ENCODE assay signal across 15 cellular contexts in genomic region chr3:126056681-126057546, GRCh38. TPM values are rescaled to one million over a fixed set of nuclear protein-coding genes. Genes with fewer than 3 reads are reported as not detected.
DNase-seq lines count a peak whose midpoint lies in the region; ATAC-seq, FAIRE-seq and TF ChIP-seq lines count a peak whose summit lies in the region.
"Had no signal": no experiment of that assay in that cellular context is flagged by ENCODE, and none has a peak within 500 bp of the region (broad histone marks: within the 10 kb centered on the region; RNA-seq: fewer than 3 reads in every experiment).

No MANE protein-coding gene starts in this region.

- no peaks in the 10 kb centered on the region for H3K9me3 Mint-ChIP-seq in GM23338
- H3K9me3 Mint-ChIP-seq: CD8-positive, alpha-beta T cell; dendritic cell treated with granulocyte-macrophage colony-stimulating factor and Interleukin-4, amounts not matched to agents 40 ng/mL and 50 ng/mL, for 4 days; stimulated activated naive CD8-positive, alpha-beta T cell treated with anti-CD3 and anti-CD28 coated beads, Interleukin-15, Interleukin-2, amounts not matched to agents 100 ng/mL and 50 ng/mL, for 24 hours had no signal

- H3K9ac ChIP-seq in K562 (ENCODE audit: insufficient read depth in 1 of 2, low read depth in 2 of 2, low read length in 2 of 2) (peak overlapping the region; percentile 34 to 61; a peak in 3 of 4 replicates), keratinocyte (ENCODE audit: control insufficient read depth, extremely low read depth, insufficient read depth, low read length) (peak overlapping the region; percentile 48), skeletal muscle satellite cell (ENCODE audit: low read depth, low read length) (peak overlapping the region; percentile 41)

- H3F3A ChIP-seq in GM23338 (replicated peaks; ENCODE audit: low read depth) = no peaks in the 10 kb centered on the region

- H3K4me2 ChIP-seq in K562 (ENCODE audit: insufficient read depth, low read length) = no peak overlapping the region; the same call in 1 of the 2 replicates
- peak overlapping the region; percentile 62 for H3K4me2 ChIP-seq in keratinocyte (ENCODE audit: control insufficient read depth, extremely low read depth, insufficient read depth, low read depth, low read length)
- peak overlapping the region; percentile 26 for H3K4me2 ChIP-seq in skeletal muscle satellite cell (ENCODE audit: low read length)
- H3K4me2 ChIP-seq in GM23338 = no peak overlapping the region

- no TSS peak for BruUV-seq in K562 (replicated peaks; lab: Mats Ljungman, UMichigan)

- ATAC-seq in K562 (peak; percentile 84), GM23338 (no peak)
- ATAC-seq: activated CD4-positive, CD25-positive, alpha-beta regulatory T cell treated with anti-CD3 and anti-CD28 coated beads, Interleukin-2, amount 50 U/mL, for 24 hours; CD8-positive, alpha-beta T cell had no signal

- H3K4me1 Mint-ChIP-seq in GM23338 = peaks cover 7% of the 10 kb centered on the region

- in situ Hi-C loops in K562 (cut with MboI) = no loop called here

- H4K20me1 ChIP-seq in K562 (replicated peaks; ENCODE audit: control insufficient read depth, insufficient read depth, low read length) (no peaks in the 10 kb centered on the region), keratinocyte (ENCODE audit: control insufficient read depth, extremely low read depth, insufficient read depth, low read length) (no peaks in the 10 kb centered on the region), GM23338 (replicated peaks; ENCODE audit: insufficient read depth) (no peaks in the 10 kb centered on the region)

- FAIRE-seq in K562 (lab: Jason Lieb, UNC) (no peak), keratinocyte (lab: Jason Lieb, UNC) (peak; percentile 23)
- FAIRE-seq: GM12891 had no signal

- dilution Hi-C loops in keratinocyte (cut with MboI; ENCODE audit: extremely low pct_ligation_motif_present, low sequenced_read_pairs) = no loop called here

- H3K36me3 ChIP-seq in K562 (ENCODE audit: control insufficient read depth, insufficient read depth, low read length) (no peaks in the 10 kb centered on the region), keratinocyte (ENCODE audit: control insufficient read depth in 2 of 2, extremely low read depth in 1 of 2, insufficient read depth in 2 of 2, low read length in 2 of 2) (no peaks in the 10 kb centered on the region), skeletal muscle satellite cell (ENCODE audit: insufficient read depth, low read length) (no peaks in the 10 kb centered on the region), GM23338 (ENCODE audit: insufficient read depth) (no peaks in the 10 kb centered on the region)

- no peak overlapping the region for H3K27ac Mint-ChIP-seq in GM23338
- H3K27ac Mint-ChIP-seq: CD8-positive, alpha-beta T cell; dendritic cell treated with granulocyte-macrophage colony-stimulating factor and Interleukin-4, amounts not matched to agents 40 ng/mL and 50 ng/mL, for 4 days; stimulated activated naive CD8-positive, alpha-beta T cell treated with anti-CD3 and anti-CD28 coated beads, Interleukin-15, Interleukin-2, amounts not matched to agents 100 ng/mL and 50 ng/mL, for 24 hours had no signal

- CTCF ChIA-PET in K562 (lab: Yijun Ruan, JAX; ENCODE audit: low intra/inter-chr PET ratio) = no interaction called here

- H3K27me3 ChIP-seq in K562 (ENCODE audit: control insufficient read depth in 2 of 2, insufficient read depth in 2 of 2, low read length in 2 of 2) (no peaks in the 10 kb centered on the region), keratinocyte (ENCODE audit: control insufficient read depth, extremely low read depth, insufficient read depth, low read length) (no peaks in the 10 kb centered on the region), skeletal muscle satellite cell (ENCODE audit: control insufficient read depth, insufficient read depth, low read length) (no peaks in the 10 kb centered on the region), GM23338 (ENCODE audit: insufficient read depth) (no peaks in the 10 kb centered on the region)

- intact Hi-C loops in K562 (cut with micrococcal nuclease) = no loop called here

- TF ChIP-seq CTCF in K562 (IDR thresholded peaks at IDR 0.05 in 2 of 3, conservative IDR thresholded peaks at IDR 0.05 in 1 of 3; ENCODE audit: insufficient read depth in 2 of 3, low read depth in 1 of 3, low read length in 3 of 3) (no peak), keratinocyte (optimal IDR thresholded peaks at IDR 0.05 in 1 of 3, IDR thresholded peaks at IDR 0.05 in 1 of 3, conservative IDR thresholded peaks at IDR 0.05 in 1 of 3; ENCODE audit: extremely low read depth in 1 of 3, insufficient read depth in 2 of 3, low read length in 3 of 3) (no peak), GM23338 (conservative IDR thresholded peaks at IDR 0.05; ENCODE audit: low read depth in 2 of 2) (no peak)

- no peak overlapping the region for H3K4me3 Mint-ChIP-seq in GM23338
- H3K4me3 Mint-ChIP-seq: CD8-positive, alpha-beta T cell; dendritic cell treated with granulocyte-macrophage colony-stimulating factor and Interleukin-4, amounts not matched to agents 40 ng/mL and 50 ng/mL, for 4 days; stimulated activated naive CD8-positive, alpha-beta T cell treated with anti-CD3 and anti-CD28 coated beads, Interleukin-15, Interleukin-2, amounts not matched to agents 100 ng/mL and 50 ng/mL, for 24 hours had no signal

- POLR2A ChIA-PET in K562 (lab: Yijun Ruan, JAX) = interaction anchor here (0.6 to 1.1 kb wide), 2 partner anchors 23 to 449 kb away, joined by 3 read pairs; no protein-coding TSS in a partner anchor

- no peaks in the 10 kb centered on the region for H3K9me3 ChIP-seq in K562 (replicated peaks; ENCODE audit: control insufficient read depth, insufficient read depth, low read depth, low read length)
- H3K9me3 ChIP-seq in keratinocyte (ENCODE audit: control insufficient read depth, low read depth, low read length) = no peaks in the 10 kb centered on the region
- H3K9me3 ChIP-seq in skeletal muscle satellite cell (replicated peaks; ENCODE audit: low read length) = no peaks in the 10 kb centered on the region

- H3K9me2 ChIP-seq in GM23338 (ENCODE audit: insufficient read depth) = no peaks in the 10 kb centered on the region

- no peaks in the 10 kb centered on the region; the same call in 2 of the 3 replicates for H3K36me3 Mint-ChIP-seq in GM23338 (ENCODE audit: low read depth)

- H3K9me1 ChIP-seq in K562 (ENCODE audit: control insufficient read depth, insufficient read depth, low read length) (no peaks in the 10 kb centered on the region), keratinocyte (ENCODE audit: control insufficient read depth, extremely low read depth, insufficient read depth, low read length) (no peaks in the 10 kb centered on the region)

- peak; percentile 46 for DNase-seq in HPDE6-E6E7 (ENCODE audit: extremely low spot score)
- peak in 3 of 4 experiments; percentile 14 to 27 (median 17) for DNase-seq in K562 (ENCODE audit: extremely low read depth in 1 of 4, low spot score in 3 of 4)
- no peak for DNase-seq in keratinocyte (ENCODE audit: low read depth, low spot score)
- DNase-seq in NOMO-1 treated with dmso at 0.1 percent for 144 hours (lab: John Stamatoyannopoulos, UW; ENCODE audit: unreplicated experiment) = no peak
- DNase-seq in Ammon's horn (ENCODE audit: low spot score) = no peak
- no peak for DNase-seq in GM23338 (ENCODE audit: low spot score)
- no peak for DNase-seq in NCI-H2196 treated with DMSO at 0.1 percent for 48 hours (lab: John Stamatoyannopoulos, UW; ENCODE audit: unreplicated experiment)
- DNase-seq: activated gamma-delta T cell; CD8-positive, alpha-beta T cell; hippocampal formation had no signal

- H2AFZ ChIP-seq in K562 (ENCODE audit: low read depth, low read length) = peak overlapping the region; percentile 76; the same call in 1 of the 2 replicates
- H2AFZ ChIP-seq in keratinocyte (ENCODE audit: control insufficient read depth, low read length) = peak overlapping the region; percentile 58
- H2AFZ ChIP-seq in GM23338 = no peak overlapping the region

- H3K27ac ChIP-seq in K562 (ENCODE audit: extremely low read depth, low read depth, low read length) (peak overlapping the region; percentile 56; the same call in 2 of the 3 replicates), keratinocyte (ENCODE audit: control insufficient read depth, insufficient read depth, low read length) (peak overlapping the region; percentile 74), GM23338 (ENCODE audit: low read depth) (no peak overlapping the region)

- TF ChIP-seq EP300 in K562 (IDR thresholded peaks at IDR 0.05; ENCODE audit: low read length) = no peak

- no peaks in the 10 kb centered on the region for H3K79me2 ChIP-seq in K562 (ENCODE audit: control insufficient read depth, insufficient read depth, low read length)
- no peaks in the 10 kb centered on the region for H3K79me2 ChIP-seq in keratinocyte (ENCODE audit: control insufficient read depth, insufficient read depth, low read length)
- H3K79me2 ChIP-seq in GM23338 (replicated peaks; ENCODE audit: insufficient read depth) = no peaks in the 10 kb centered on the region

- peaks cover 6% of the 10 kb centered on the region for H3K27me3 Mint-ChIP-seq in GM23338 (ENCODE audit: insufficient read depth, low read depth, poor library complexity)
- H3K27me3 Mint-ChIP-seq: stimulated activated naive CD8-positive, alpha-beta T cell treated with anti-CD3 and anti-CD28 coated beads, Interleukin-15, Interleukin-2, amounts not matched to agents 100 ng/mL and 50 ng/mL, for 24 hours had no signal

- 43% methylated on average over 10 of the region's 15 CpGs for WGBS in K562 (ENCODE audit: insufficient coverage, low coverage, missing lambda C conversion rate)

- H3K4me1 ChIP-seq in K562 (replicated peaks in 1 of 2; ENCODE audit: control insufficient read depth in 2 of 2, insufficient read depth in 2 of 2, low read length in 2 of 2) = peaks cover 10% of the 10 kb centered on the region in 2 experiments; a peak in 4 of 5 replicates
- peaks cover 26% of the 10 kb centered on the region for H3K4me1 ChIP-seq in keratinocyte (ENCODE audit: control insufficient read depth, extremely low read depth, insufficient read depth, low read length)
- H3K4me1 ChIP-seq in skeletal muscle satellite cell (ENCODE audit: control insufficient read depth, insufficient read depth, low read length) = peaks cover 34% of the 10 kb centered on the region
- H3K4me1 ChIP-seq in GM23338 (ENCODE audit: insufficient read depth) = no peaks in the 10 kb centered on the region

- TF ChIP-seq POLR2A in K562 (conservative IDR thresholded peaks at IDR 0.05) = no peak

- no peak overlapping the region for H3K4me3 ChIP-seq in K562
- peak overlapping the region in 1 of 3 experiments; percentile 28 for H3K4me3 ChIP-seq in keratinocyte (ENCODE audit: control insufficient read depth in 2 of 3, extremely low read depth in 1 of 3, insufficient read depth in 2 of 3, low read depth in 1 of 3, low read length in 3 of 3)
- H3K4me3 ChIP-seq in skeletal muscle satellite cell (ENCODE audit: low read length) = peak overlapping the region; percentile 16
- no peak overlapping the region for H3K4me3 ChIP-seq in GM23338

- TF ChIP-seq RAD21 in K562 (CRISPR knock-in tag; conservative IDR thresholded peaks at IDR 0.05 in 1 of 2, IDR thresholded peaks at IDR 0.05 in 1 of 2) = no peak

RNA-seq across cellular contexts. Expression of gene SLC41A3, which starts 27.0 kb away (rescaled TPM):
- total RNA-seq in K562 (2011; cell fraction: chromatin; rRNA removed; ENCODE audit: low replicate concordance) = 17.4 and 40.3 TPM in 2 replicates
- total RNA-seq in K562 (2011; cell fraction: nucleolus; rRNA removed) = 46.7 and 46.8 TPM in 2 replicates
- 33.0 and 34.9 TPM in 2 replicates for total RNA-seq in K562 (2011; cell fraction: nucleoplasm; rRNA removed)
- total RNA-seq in K562 (2014; rRNA removed) (11.2 and 22.0 TPM in 2 replicates), K562 (2014; rRNA removed; fragmentation: Illumina TruSeq; extraction: Trizol) (7.1 and 7.7 TPM in 2 replicates), K562 (2015; rRNA removed; fragmentation: Illumina TruSeq; extraction: Trizol) (9.4 and 9.6 TPM in 2 replicates), K562 (2021) (18.1 and 18.9 TPM in 2 replicates)
- polyA plus RNA-seq in K562 (2011; rRNA removed) (20.7 and 22.3 TPM in 2 replicates), K562 (2014; fragmentation: Illumina TruSeq; extraction: Trizol) (15.4 and 19.1 TPM in 2 replicates), K562 (2014; fragmentation: Nextera tagmentation; extraction: Ambion mirVana) (1 to 10 TPM; 4.1 to 4.2 TPM), K562 (2014; rRNA removed) (17.2 and 24.6 TPM in 2 replicates), keratinocyte (30.2 to 39.8 TPM (median 39.5 TPM) in 3 replicates), GM23338 (2016; fragmentation: Nextera tagmentation; extraction: Ambion mirVana) (12.1 and 13.4 TPM in 2 replicates)
- 27.1 and 37.6 TPM in 2 replicates for polyA plus RNA-seq in K562 (2011; cell fraction: cytosol; rRNA removed)
- polyA plus RNA-seq in K562 (2011; cell fraction: nucleus; rRNA removed) = 43.8 and 91.5 TPM in 2 replicates
- polyA plus RNA-seq in K562 (2012) = 15.2 and 43.6 TPM in 2 replicates
- polyA minus RNA-seq in K562 (2011; rRNA and poly(A)+ RNA removed) = 11.5 and 14.0 TPM in 2 replicates
- 13.6 and 16.8 TPM in 2 replicates for polyA minus RNA-seq in K562 (2011; cell fraction: cytosol; rRNA and poly(A)+ RNA removed)
- 9.8 and 14.7 TPM in 2 replicates for polyA minus RNA-seq in K562 (2011; cell fraction: nucleus; rRNA and poly(A)+ RNA removed)
- polyA plus RNA-seq in keratinocyte (2011; ENCODE audit: low read depth) = 26.1 TPM
- 30.1 and 31.9 TPM in 2 replicates for polyA plus RNA-seq in keratinocyte (2011; cell fraction: cytosol; rRNA removed)
- 50.1 and 50.9 TPM in 2 replicates for polyA plus RNA-seq in keratinocyte (2011; cell fraction: nucleus; rRNA removed)
- 24.9 and 26.0 TPM in 2 replicates for polyA plus RNA-seq in keratinocyte (2012; ENCODE audit: low replicate concordance)
- polyA minus RNA-seq in keratinocyte = 32.3 to 49.1 TPM (median 48.1 TPM) in 3 replicates
- 38.0 TPM for polyA minus RNA-seq in keratinocyte (2011; cell fraction: cytosol; rRNA and poly(A)+ RNA removed)
- polyA minus RNA-seq in keratinocyte (2011; cell fraction: nucleus; rRNA and poly(A)+ RNA removed) = 36.6 and 36.8 TPM in 2 replicates
- 27.7 and 34.2 TPM in 2 replicates for total RNA-seq in skeletal muscle satellite cell (2012; rRNA removed)
- total RNA-seq in GM23338 (2014; rRNA removed; shearing (Covaris generic)) = 27.3 and 29.8 TPM in 2 replicates

Comparison
In these comparisons a context has a peak if more than half of its experiments do, and no peak if none do; other contexts are left out.
1. DNase-seq: peak in HPDE6-E6E7 (single experiment) and K562 (3 of 4); none in keratinocyte (single experiment), NOMO-1 treated with dmso at 0.1 percent for 144 hours (single experiment), Ammon's horn (single experiment), GM23338 (single experiment) and NCI-H2196 treated with DMSO at 0.1 percent for 48 hours (single experiment).
2. H3K4me2 ChIP-seq: peak in keratinocyte (single experiment) and skeletal muscle satellite cell (single experiment); none in K562 (single experiment) and GM23338 (single experiment).
3. Peak in every context shown above with its lines, with median percentiles within 50 percentile points of each other: H3K9ac ChIP-seq.